Comparison of ENCODE assay signal across 34 cellular contexts in the genomic region with DNA sequence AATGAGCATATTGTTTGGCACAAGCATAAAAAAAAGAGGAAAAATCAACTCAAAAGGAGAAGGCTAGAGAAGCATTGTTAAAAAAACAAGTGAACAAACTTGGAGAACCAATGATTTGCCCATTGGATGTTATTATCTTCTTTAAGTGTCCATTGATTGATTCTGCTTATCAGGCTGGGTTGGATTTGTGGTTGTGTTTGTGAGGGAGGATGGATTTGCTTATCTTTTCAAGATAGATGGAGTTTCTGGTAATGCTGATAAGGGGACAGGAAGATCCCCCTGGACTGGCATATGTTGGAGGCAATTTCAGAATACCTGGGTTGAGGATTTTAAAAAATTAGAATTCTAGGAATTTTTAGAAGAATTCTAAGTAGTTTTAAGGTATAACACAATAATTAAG.
"Had no signal": no experiment of that assay in that cellular context is flagged by ENCODE, and none has a peak within 500 bp of the region (broad histone marks: within the 10 kb centered on the region; RNA-seq: fewer than 3 reads in every experiment).

No MANE protein-coding gene starts in this region.

- H3K9me3 ChIP-seq: MG63 had no signal

- H3K9ac ChIP-seq: KMS-11 had no signal

- H3K4me2 ChIP-seq: KMS-11 had no signal

- H3K27ac ChIP-seq: KMS-11 had no signal

- DNase-seq: Karpas-422, Kasumi-1, MG63, MM.1S, MV-4-11, NCI-H1048, NCI-H1092, NCI-H1092 treated with DMSO at 0.1 percent for 48 hours, NCI-H1105, NCI-H1105 treated with DMSO at 0.1 percent for 48 hours, NCI-H1417, NCI-H1417 treated with DMSO at 0.1 percent for 48 hours, NCI-H1436, NCI-H1436 treated with DMSO at 0.1 percent for 48 hours, NCI-H146, NCI-H1694, NCI-H1694 treated with DMSO at 0.1 percent for 48 hours, NCI-H187, NCI-H187 treated with DMSO at 0.1 percent for 48 hours, NCI-H1930, NCI-H2029, NCI-H2029 treated with DMSO at 0.1 percent for 48 hours, NCI-H2081, NCI-H2081 treated with DMSO at 0.1 percent for 48 hours, NCI-H2107, NCI-H2171, NCI-H2171 treated with DMSO at 0.1 percent for 48 hours, NCI-H2227 treated with DMSO at 0.1 percent for 48 hours, NCI-H226, NCI-H345, NCI-H446, NCI-H446 treated with DMSO at 0.1 percent for 48 hours, NCI-H510A had no signal

- H3K4me3 ChIP-seq: MG63 had no signal

- H3K36me3 ChIP-seq: MG63 had no signal
